16 cellular contexts compared by ENCODE assay signal in genomic region chr11:118657238-118657637, GRCh38. TPM values are rescaled to one million over a fixed set of nuclear protein-coding genes. Genes with fewer than 3 reads are reported as not detected.
A peak's percentile ranks its signal among the peaks of the same experiment; 100 is the strongest.
DNase-seq lines count a peak whose midpoint lies in the region; ATAC-seq and TF ChIP-seq lines count a peak whose summit lies in the region.
"Had no signal": no experiment of that assay in that cellular context is flagged by ENCODE, and none has a peak within 500 bp of the region (broad histone marks: within the 10 kb centered on the region; RNA-seq: fewer than 3 reads in every experiment).

No MANE protein-coding gene starts in this region.

- H3K27ac ChIP-seq in Karpas-422 (ENCODE audit: low read length) (no peak overlapping the region), MM.1S (ENCODE audit: low read length) (no peak overlapping the region)
- no peak overlapping the region for H3K27ac ChIP-seq in CD8-positive, alpha-beta T cell (ENCODE audit: low read depth, low read length)
- H3K27ac ChIP-seq: BLaER1, foreskin keratinocyte had no signal

- H3K9me3 ChIP-seq in Karpas-422 (ENCODE audit: low read length) (no peaks in the 10 kb centered on the region), T-helper 17 cell (ENCODE audit: control insufficient read depth, low read length, poor library complexity, severe bottlenecking) (no peaks in the 10 kb centered on the region), MM.1S (replicated peaks; ENCODE audit: insufficient read depth, low read length) (no peaks in the 10 kb centered on the region)
- H3K9me3 ChIP-seq in CD8-positive, alpha-beta T cell (ENCODE audit: low read length): no peaks in the 10 kb centered on the region
- H3K9me3 ChIP-seq: BLaER1 had no signal

- H3F3A ChIP-seq in MM.1S (ENCODE audit: insufficient read depth, low read length): no peaks in the 10 kb centered on the region

- H3K27ac Mint-ChIP-seq in T-helper 17 cell (peak overlapping the region; percentile 59), neural crest cell (ENCODE audit: unreplicated experiment) (peak overlapping the region; percentile 58)
- H3K27ac Mint-ChIP-seq in CD8-positive, alpha-beta T cell: no peak overlapping the region
- H3K27ac Mint-ChIP-seq: activated CD4-positive, alpha-beta memory T cell treated with anti-CD3 and anti-CD28 coated beads, Interleukin-2, amount 10 ng/mL, durations not matched to agents 7 days and 5 days had no signal

- DNase-seq in GM12865 (ENCODE audit: low read depth) (peak; percentile 17), Karpas-422 (peak; percentile 66), T-helper 17 cell (no peak), neural crest cell (ENCODE audit: low read depth, low spot score) (no peak), MM.1S (no peak)
- no peak for DNase-seq in CD8-positive, alpha-beta T cell
- DNase-seq: activated CD4-positive, alpha-beta memory T cell treated with anti-CD3 and anti-CD28 coated beads, Interleukin-2, amount 10 ng/mL, durations not matched to agents 7 days and 5 days; amniotic stem cell; DND-41; foreskin keratinocyte; left ventricle myocardium superior; NCI-H1092 had no signal

- H3K79me2 ChIP-seq in Karpas-422 (ENCODE audit: low read length): no peaks in the 10 kb centered on the region
- H3K79me2 ChIP-seq in MM.1S (ENCODE audit: low read length): no peaks in the 10 kb centered on the region

- intact Hi-C loops in CD8-positive, alpha-beta T cell (cut with DNase I, micrococcal nuclease): no loop called here

- CTCF ChIA-PET in CD8-positive, alpha-beta T cell (lab: Charles Lee): interaction anchor here (1.3 to 1.5 kb wide), 4 partner anchors 19 to 131 kb away, joined by 3 to 5 read pairs (median 3); no protein-coding TSS in a partner anchor

- ATAC-seq in T-helper 17 cell (no peak), HG02852 (IDR thresholded peaks at IDR 0.05; ENCODE audit: unreplicated experiment) (no peak)
- ATAC-seq in CD8-positive, alpha-beta T cell: no peak
- ATAC-seq: foreskin keratinocyte, left ventricle myocardium superior had no signal

- H3K4me3 ChIP-seq in GM12865 (ENCODE audit: low read depth, low read length) (no peak overlapping the region), Karpas-422 (ENCODE audit: low read length) (no peak overlapping the region), MM.1S (ENCODE audit: low read length) (no peak overlapping the region)
- H3K4me3 ChIP-seq in CD8-positive, alpha-beta T cell (ENCODE audit: low read depth, low read length): no peak overlapping the region
- H3K4me3 ChIP-seq: BLaER1 had no signal

- H3K9me2 ChIP-seq in Karpas-422 (replicated peaks; ENCODE audit: insufficient read depth, low read length): no peaks in the 10 kb centered on the region
- H3K9me2 ChIP-seq in MM.1S (replicated peaks; ENCODE audit: insufficient read depth, low read length): no peaks in the 10 kb centered on the region

- no peak overlapping the region for H3K4me2 ChIP-seq in Karpas-422 (ENCODE audit: low read depth, low read length, poor library complexity, severe bottlenecking)
- H3K4me2 ChIP-seq in MM.1S (ENCODE audit: low read depth, low read length): no peak overlapping the region
- H3K4me2 ChIP-seq: BLaER1 had no signal

- H3K4me1 ChIP-seq in Karpas-422 (ENCODE audit: low read length) (no peaks in the 10 kb centered on the region), MM.1S (ENCODE audit: low read length) (peaks cover 9% of the 10 kb centered on the region)
- peaks cover 12% of the 10 kb centered on the region for H3K4me1 ChIP-seq in CD8-positive, alpha-beta T cell (ENCODE audit: insufficient read depth, low read length)
- H3K4me1 ChIP-seq: foreskin keratinocyte had no signal

- H3K36me3 Mint-ChIP-seq in T-helper 17 cell (ENCODE audit: low read depth) (no peaks in the 10 kb centered on the region), neural crest cell (ENCODE audit: low read depth) (peaks cover 3% of the 10 kb centered on the region)
- no peaks in the 10 kb centered on the region for H3K36me3 Mint-ChIP-seq in CD8-positive, alpha-beta T cell

- POLR2A ChIA-PET in CD8-positive, alpha-beta T cell (lab: Charles Lee): no interaction called here

- H4K20me1 ChIP-seq in Karpas-422 (ENCODE audit: insufficient read depth, low read depth, low read length) (no peaks in the 10 kb centered on the region), MM.1S (ENCODE audit: insufficient read depth, low read length) (no peaks in the 10 kb centered on the region)
- H4K20me1 ChIP-seq: BLaER1 had no signal

- H3K9me3 Mint-ChIP-seq in neural crest cell: no peaks in the 10 kb centered on the region
- H3K9me3 Mint-ChIP-seq in CD8-positive, alpha-beta T cell: no peaks in the 10 kb centered on the region
- H3K9me3 Mint-ChIP-seq: activated CD4-positive, alpha-beta memory T cell treated with anti-CD3 and anti-CD28 coated beads, Interleukin-2, amount 10 ng/mL, durations not matched to agents 7 days and 5 days had no signal

- no peak overlapping the region for H3K9ac ChIP-seq in Karpas-422 (ENCODE audit: low read length)
- H3K9ac ChIP-seq in MM.1S (ENCODE audit: low read length): no peak overlapping the region
- H3K9ac ChIP-seq: BLaER1 had no signal

- no peak overlapping the region for H2AFZ ChIP-seq in Karpas-422 (ENCODE audit: low read length)
- H2AFZ ChIP-seq in MM.1S (ENCODE audit: low read length): no peak overlapping the region

- H3K36me3 ChIP-seq in Karpas-422 (ENCODE audit: insufficient read depth, low read length): no peaks in the 10 kb centered on the region
- no peaks in the 10 kb centered on the region for H3K36me3 ChIP-seq in MM.1S (replicated peaks; ENCODE audit: insufficient read depth, low read length)
- H3K36me3 ChIP-seq in CD8-positive, alpha-beta T cell (ENCODE audit: insufficient read depth, low read length): no peaks in the 10 kb centered on the region
- H3K36me3 ChIP-seq: BLaER1 had no signal

- H3K27me3 Mint-ChIP-seq in T-helper 17 cell: peaks cover 7% of the 10 kb centered on the region
- H3K27me3 Mint-ChIP-seq in neural crest cell (ENCODE audit: low read depth): no peaks in the 10 kb centered on the region
- H3K27me3 Mint-ChIP-seq in CD8-positive, alpha-beta T cell (ENCODE audit: low read depth): peaks cover 3% of the 10 kb centered on the region
- H3K27me3 Mint-ChIP-seq: activated CD4-positive, alpha-beta memory T cell treated with anti-CD3 and anti-CD28 coated beads, Interleukin-2, amount 10 ng/mL, durations not matched to agents 7 days and 5 days had no signal

- no peak for TF ChIP-seq CTCF in GM12865 (IDR thresholded peaks at IDR 0.05; ENCODE audit: insufficient read depth, low read depth, low read length, missing control alignments)
- TF ChIP-seq CTCF in neural crest cell (conservative IDR thresholded peaks at IDR 0.05): no peak
- TF ChIP-seq CTCF in MM.1S (IDR thresholded peaks at IDR 0.05; ENCODE audit: low read length): no peak
- no peak for TF ChIP-seq CTCF in CD8-positive, alpha-beta T cell (IDR thresholded peaks at IDR 0.05)

- no peaks in the 10 kb centered on the region for H3K27me3 ChIP-seq in Karpas-422 (ENCODE audit: low read length)
- no peaks in the 10 kb centered on the region for H3K27me3 ChIP-seq in MM.1S (replicated peaks; ENCODE audit: insufficient read depth, low read length)
- no peaks in the 10 kb centered on the region for H3K27me3 ChIP-seq in CD8-positive, alpha-beta T cell (ENCODE audit: insufficient read depth, low read length)
- H3K27me3 ChIP-seq: BLaER1, foreskin keratinocyte had no signal

- peaks cover 20% of the 10 kb centered on the region for H3K4me1 Mint-ChIP-seq in T-helper 17 cell
- peaks cover 32% of the 10 kb centered on the region for H3K4me1 Mint-ChIP-seq in neural crest cell
- H3K4me1 Mint-ChIP-seq in CD8-positive, alpha-beta T cell (ENCODE audit: low read depth): peaks cover 14% of the 10 kb centered on the region

- H3K4me3 Mint-ChIP-seq in T-helper 17 cell (no peak overlapping the region), neural crest cell (peak overlapping the region; percentile 42)
- H3K4me3 Mint-ChIP-seq in CD8-positive, alpha-beta T cell: no peak overlapping the region
- H3K4me3 Mint-ChIP-seq: activated CD4-positive, alpha-beta memory T cell treated with anti-CD3 and anti-CD28 coated beads, Interleukin-2, amount 10 ng/mL, durations not matched to agents 7 days and 5 days had no signal

RNA-seq across cellular contexts. Expression of gene TREH, which starts 22.2 kb away (rescaled TPM):
- not detected in 2 replicates for total RNA-seq in Karpas-422 (2014; rRNA removed; shearing (Covaris generic); ENCODE audit: low replicate concordance)
- total RNA-seq in T-helper 17 cell (not detected), neural crest cell (not detected in 2 replicates)
- not detected for total RNA-seq in CD8-positive, alpha-beta T cell
- total RNA-seq: activated CD4-positive, alpha-beta memory T cell treated with anti-CD3 and anti-CD28 coated beads, Interleukin-2, amount 10 ng/mL, durations not matched to agents 7 days and 5 days; cerebellum; foreskin keratinocyte; left ventricle myocardium superior; renal cortical epithelial cell had no signal

RNA-seq across cellular contexts. Expression of gene PHLDB1, which starts 49.8 kb away (rescaled TPM):
- total RNA-seq in Karpas-422 (2014; rRNA removed; shearing (Covaris generic); ENCODE audit: low replicate concordance): 0.19 TPM in 1 of 2 replicates, not detected in the other
- total RNA-seq in T-helper 17 cell (1 to 10 TPM; 1.8 to 2.6 TPM), neural crest cell (108 and 120 TPM in 2 replicates)
- 1 to 10 TPM; 4.3 to 5.9 TPM for total RNA-seq in CD8-positive, alpha-beta T cell

Comparison
In these comparisons a context has a peak if more than half of its experiments do, and no peak if none do; other contexts are left out.
1. DNase-seq: peak in GM12865 (single experiment) and Karpas-422 (single experiment); none in T-helper 17 cell (0 of 3), neural crest cell (single experiment), MM.1S (single experiment) and CD8-positive, alpha-beta T cell (0 of 7).
2. RNA of gene PHLDB1, which starts 49.8 kb away (total RNA-seq): 108 to 120 TPM in neural crest cell; 4.3 to 5.9 TPM in CD8-positive, alpha-beta T cell, 1.8 to 2.6 TPM in T-helper 17 cell and 0.19 TPM in Karpas-422; every median in the first group is over 10 times any median in the second.